In the genomic region with DNA sequence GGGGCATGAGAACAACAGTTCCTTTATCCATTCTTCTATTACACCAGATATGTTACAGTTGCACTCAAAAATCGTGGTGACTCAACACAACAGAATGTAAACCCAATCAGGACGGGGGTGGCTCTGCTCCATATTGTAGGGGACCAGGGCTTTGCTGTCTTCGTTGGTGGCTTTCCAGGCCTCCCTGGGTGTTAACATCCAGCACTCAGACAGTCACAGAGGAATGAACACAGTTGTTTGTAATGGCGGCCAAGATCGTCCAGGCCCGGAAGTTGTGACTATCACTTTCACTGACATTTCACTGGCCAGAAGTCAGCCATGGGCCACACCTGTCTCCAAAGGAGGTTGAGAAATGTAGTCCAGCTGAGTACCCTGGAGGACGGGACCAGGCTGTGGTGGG, we compare ENCODE assay signal across 18 cellular contexts.
DNase-seq lines count a peak whose midpoint lies in the region; ATAC-seq and TF ChIP-seq lines count a peak whose summit lies in the region.
"Had no signal": no experiment of that assay in that cellular context is flagged by ENCODE, and none has a peak within 500 bp of the region (broad histone marks: within the 10 kb centered on the region; RNA-seq: fewer than 3 reads in every experiment).

No MANE protein-coding gene starts in this region.

- H3K9me2 ChIP-seq in OCI-LY7 (ENCODE audit: insufficient read depth, low read length) = no peaks in the 10 kb centered on the region

- POLR2A ChIA-PET in OCI-LY7 (lab: Charles Lee) = no interaction called here

- H3K27ac ChIP-seq in esophagus muscularis mucosa (replicated peaks in 1 of 4) (peak overlapping the region; percentile 11 to 86 (median 36)), mesodermal cell (ENCODE audit: low read depth, low read length, severe bottlenecking) (peak overlapping the region; percentile 51), OCI-LY7 (ENCODE audit: low read depth, low read length, poor library complexity, severe bottlenecking) (no peak overlapping the region)

- H3K36me3 ChIP-seq in esophagus muscularis mucosa = no peaks in the 10 kb centered on the region
- no peaks in the 10 kb centered on the region for H3K36me3 ChIP-seq in mesodermal cell (ENCODE audit: control insufficient read depth, insufficient read depth, low read length)
- H3K36me3 ChIP-seq in OCI-LY7 (ENCODE audit: insufficient read depth, low read length) = no peaks in the 10 kb centered on the region
- H3K36me3 ChIP-seq: adrenal gland, transverse colon had no signal

- peak; percentile 44 for DNase-seq in AG08395 (ENCODE audit: low spot score)
- peak; percentile 79 for DNase-seq in M059J (ENCODE audit: low read depth)
- no peak for DNase-seq in esophagus muscularis mucosa (ENCODE audit: extremely low spot score)
- no peak for DNase-seq in OCI-LY7 (ENCODE audit: low spot score)
- DNase-seq in ecto neural progenitor cell (ENCODE audit: low spot score) = no peak
- no peak for DNase-seq in NCI-H1930 (lab: John Stamatoyannopoulos, UW)
- DNase-seq: ACHN; activated CD4-positive, alpha-beta T cell treated with anti-CD3 and anti-CD28 coated beads for 36 hours; COR-L47; NCI-H2081 treated with DMSO at 0.1 percent for 48 hours; NCI-H510A treated with DMSO at 0.1 percent for 48 hours; stimulated activated CD4-positive, alpha-beta T cell treated with anti-CD3 and anti-CD28 coated beads, Interleukin-15, amount 100 ng/mL, for 24 hours; stimulated activated naive CD4-positive, alpha-beta T cell treated with Interleukin-2 at 50 U/mL for 16 hours; transverse colon had no signal

- peaks cover 56 to 74% (median 64%) of the 10 kb centered on the region in 4 donors for H3K4me1 ChIP-seq in esophagus muscularis mucosa
- H3K4me1 ChIP-seq in mesodermal cell (ENCODE audit: control insufficient read depth, insufficient read depth, low read length, poor library complexity, severe bottlenecking) = peaks cover 5% of the 10 kb centered on the region
- peaks cover 32% of the 10 kb centered on the region for H3K4me1 ChIP-seq in OCI-LY7 (ENCODE audit: insufficient read depth, low read length, poor library complexity, severe bottlenecking)

- no TSS peak for BruUV-seq in OCI-LY7 (replicated peaks; lab: Mats Ljungman, UMichigan)

- H3K27me3 ChIP-seq in esophagus muscularis mucosa = no peaks in the 10 kb centered on the region
- H3K27me3 ChIP-seq: adrenal gland, transverse colon had no signal

- CTCF ChIA-PET in OCI-LY7 (lab: Charles Lee; ENCODE audit: unreplicated experiment) = no interaction called here

- TF ChIP-seq CTCF in esophagus muscularis mucosa (IDR thresholded peaks at IDR 0.05) (no peak), OCI-LY7 (conservative IDR thresholded peaks at IDR 0.05; ENCODE audit: low read length) (no peak)

- TF ChIP-seq POLR2A in esophagus muscularis mucosa (IDR thresholded peaks at IDR 0.05; ENCODE audit: low read depth) = no peak

- no peak for ATAC-seq in HG03045 (IDR thresholded peaks at IDR 0.05; ENCODE audit: unreplicated experiment)
- ATAC-seq: activated CD4-positive, alpha-beta T cell treated with anti-CD3 and anti-CD28 coated beads for 36 hours; natural killer cell treated with Interleukin-12 subunit alpha and Interleukin-12 subunit beta and Interleukin-15 and Interleukin-18, amount 100 ng/mL, for 72 hours had no signal

- H3K9me3 ChIP-seq in esophagus muscularis mucosa (no peaks in the 10 kb centered on the region), mesodermal cell (ENCODE audit: control insufficient read depth, low read length) (peaks cover 3% of the 10 kb centered on the region), OCI-LY7 (ENCODE audit: low read length) (peaks cover 5% of the 10 kb centered on the region; the same call in 1 of the 2 replicates)
- H3K9me3 ChIP-seq: adrenal gland, transverse colon had no signal

- no peak overlapping the region for H3K4me2 ChIP-seq in OCI-LY7 (ENCODE audit: low read length)

- no peaks in the 10 kb centered on the region for H3K79me2 ChIP-seq in OCI-LY7 (ENCODE audit: insufficient read depth, low read depth, low read length)

- no peak overlapping the region for H2AFZ ChIP-seq in OCI-LY7 (ENCODE audit: low read length)

- TF ChIP-seq EP300 in esophagus muscularis mucosa (IDR thresholded peaks at IDR 0.05) = no peak

- intact Hi-C loops in esophagus muscularis mucosa (cut with DNase I) (no loop called here), OCI-LY7 (cut with micrococcal nuclease; ENCODE audit: unreplicated experiment) (no loop called here)

- WGBS in esophagus muscularis mucosa = 59% methylated on average over 7 of the region's 7 CpGs
- 90 to 96% methylated on average over 6 to 7 of the region's 7 CpGs for WGBS in mesodermal cell (ENCODE audit: insufficient coverage in 2 of 2), 2 experiments

- no peaks in the 10 kb centered on the region for H4K20me1 ChIP-seq in OCI-LY7 (ENCODE audit: insufficient read depth, low read length)

- H3K4me3 ChIP-seq in esophagus muscularis mucosa = no peak overlapping the region
- H3K4me3 ChIP-seq in mesodermal cell (ENCODE audit: extremely low read depth, insufficient read depth, low read length, poor library complexity, severe bottlenecking) = no peak overlapping the region
- H3K4me3 ChIP-seq in OCI-LY7 (ENCODE audit: low read depth, low read length, poor library complexity, severe bottlenecking) = no peak overlapping the region
- H3K4me3 ChIP-seq: adrenal gland, transverse colon had no signal

Comparison
In these comparisons a context has a peak if more than half of its experiments do, and no peak if none do; other contexts are left out.
1. DNase-seq: peak in AG08395 (single experiment) and M059J (single experiment); none in esophagus muscularis mucosa (single experiment), OCI-LY7 (single experiment), ecto neural progenitor cell (single experiment) and NCI-H1930 (0 of 2).